In genomic region chr6:133360194-133360593, GRCh38 we compare ENCODE assay signal across 18 cellular contexts.
"Had no signal": no experiment of that assay in that cellular context is flagged by ENCODE, and none has a peak within 500 bp of the region (broad histone marks: within the 10 kb centered on the region; RNA-seq: fewer than 3 reads in every experiment).

No MANE protein-coding gene starts in this region.

- H3K36me3 ChIP-seq: cardiac muscle cell, prostate gland, sigmoid colon had no signal

- DNase-seq: activated B cell treated with CpG ODN at 0.5 μM for 24 hours; activated CD4-positive, alpha-beta memory T cell treated with anti-CD3 and anti-CD28 coated beads for 36 hours; activated CD4-positive, alpha-beta T cell treated with anti-CD3 and anti-CD28 coated beads for 4 hours; activated naive CD4-positive, alpha-beta T cell treated with Interleukin-2 at 50 U/mL for 16 hours; activated naive CD8-positive, alpha-beta T cell treated with anti-CD3 and anti-CD28 coated beads, Interleukin-2, amount 10 ng/mL, durations not matched to agents 7 days and 5 days; activated T-cell treated with anti-CD3 and anti-CD28 coated beads, Interleukin-2, amount 50 U/mL, for 24 hours; amygdala; effector memory CD8-positive, alpha-beta T cell; glutamatergic neuron; kidney; mammary epithelial cell; midbrain; sigmoid colon; stimulated activated naive B cell treated with anti-CD40 and anti-IgM and Interleukin-4, amounts not matched to agents 10 μg/mL and 1 μg/mL and 100 μg/mL, for 72 hours; T-cell had no signal

- H3K4me1 ChIP-seq: prostate gland, sigmoid colon had no signal

- H3K27ac ChIP-seq: cardiac muscle cell, prostate gland, sigmoid colon had no signal

- ATAC-seq: effector memory CD8-positive, alpha-beta T cell; left lobe of liver; stimulated activated naive B cell treated with anti-CD40 and anti-IgM and Interleukin-4, amounts not matched to agents 10 μg/mL and 1 μg/mL and 100 μg/mL, for 72 hours; T-cell had no signal

- H3K27me3 ChIP-seq: cardiac muscle cell, sigmoid colon had no signal

- H3K9me3 ChIP-seq: prostate gland, sigmoid colon had no signal

- H3K4me3 ChIP-seq: cardiac muscle cell, prostate gland, sigmoid colon had no signal
